In the genomic region with DNA sequence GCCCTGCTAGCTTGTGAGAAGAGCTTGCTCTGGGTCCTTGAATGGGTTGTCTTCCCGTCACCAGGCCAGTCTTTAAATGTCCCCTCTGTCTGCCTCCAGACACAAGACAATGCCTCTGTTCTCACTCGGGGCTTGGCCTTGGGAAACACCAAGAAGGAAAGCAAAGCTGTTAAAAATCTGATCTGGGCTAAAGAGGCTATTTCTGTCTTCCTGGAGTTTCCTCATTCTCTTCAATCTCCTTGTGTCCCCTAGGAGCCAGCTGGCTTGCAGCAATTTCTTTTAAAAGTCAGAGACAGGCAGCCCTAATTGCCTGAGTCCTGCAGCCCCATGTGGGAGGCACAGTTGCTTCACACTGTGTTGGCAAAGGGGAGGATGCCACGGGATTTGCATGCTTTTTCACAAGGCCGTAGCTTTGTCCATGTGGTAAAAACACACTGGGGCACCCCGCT, we compare ENCODE assay signal across 12 cellular contexts. TPM values are rescaled to one million over a fixed set of nuclear protein-coding genes. Genes with fewer than 3 reads are reported as not detected.
DNase-seq lines count a peak whose midpoint lies in the region; ATAC-seq and TF ChIP-seq lines count a peak whose summit lies in the region.
"Had no signal": no experiment of that assay in that cellular context is flagged by ENCODE, and none has a peak within 500 bp of the region (broad histone marks: within the 10 kb centered on the region; RNA-seq: fewer than 3 reads in every experiment).

No MANE protein-coding gene starts in this region.

- H3K4me1 ChIP-seq in PC-9 (replicated peaks; ENCODE audit: insufficient read depth): no peaks in the 10 kb centered on the region
- peaks cover 2% of the 10 kb centered on the region for H3K4me1 ChIP-seq in mesenchymal stem cell (ENCODE audit: control insufficient read depth, insufficient read depth, low read depth, low read length)

- no peak overlapping the region for H4K8ac ChIP-seq in mesenchymal stem cell (ENCODE audit: low read length)

- no peaks in the 10 kb centered on the region for H3K79me1 ChIP-seq in mesenchymal stem cell (replicated peaks; ENCODE audit: low read length, poor library complexity, severe bottlenecking)

- POLR2A ChIA-PET in PC-9 (lab: Charles Lee; ENCODE audit: unreplicated experiment): no interaction called here

- BruUV-seq in PC-9 (replicated peaks; lab: Mats Ljungman, UMichigan): no TSS peak
- BruUV-seq in Calu3 (replicated peaks; lab: Mats Ljungman, UMichigan): no TSS peak

- DNase-seq in G401 (ENCODE audit: low spot score) (peak; percentile 34), left cardiac atrium (peak; percentile 60), retina (peak; percentile 74), PC-9 (no peak), mesenchymal stem cell (no peak), Calu3 (no peak)
- DNase-seq in activated T-helper 2 cell treated with anti-CD3 and anti-CD28 coated beads, Interferon-gamma antibody, Interleukin-2, Interleukin-4, amounts not matched to agents 10 μg/mL and 5 μg/mL and 100 μg/mL, durations not matched to agents 14 hours and 24 hours and 36 hours (ENCODE audit: low spot score): no peak
- DNase-seq: DMS79; NCI-H1417; stimulated activated CD4-positive, alpha-beta T cell treated with anti-CD3 and anti-CD28 coated beads, Interleukin-2, amount 100 ng/mL, for 24 hours had no signal

- H3K4me1 Mint-ChIP-seq in activated T-helper 2 cell treated with anti-CD3 and anti-CD28 coated beads, Interferon-gamma antibody, Interleukin-2, Interleukin-4, amounts not matched to agents 10 μg/mL and 5 μg/mL and 100 μg/mL, durations not matched to agents 14 hours and 24 hours and 36 hours (ENCODE audit: low read depth): peaks cover 47% of the 10 kb centered on the region
- H3K4me1 Mint-ChIP-seq in Calu3 (ENCODE audit: low read depth, unreplicated experiment): no peaks in the 10 kb centered on the region

- peaks cover 7% of the 10 kb centered on the region for H3K27me3 Mint-ChIP-seq in activated T-helper 2 cell treated with anti-CD3 and anti-CD28 coated beads, Interferon-gamma antibody, Interleukin-2, Interleukin-4, amounts not matched to agents 10 μg/mL and 5 μg/mL and 100 μg/mL, durations not matched to agents 14 hours and 24 hours and 36 hours (ENCODE audit: low read depth)
- peaks cover 59% of the 10 kb centered on the region for H3K27me3 Mint-ChIP-seq in Calu3 (ENCODE audit: unreplicated experiment)

- H3K9me3 ChIP-seq in PC-9 (ENCODE audit: insufficient read depth, low read depth) (no peaks in the 10 kb centered on the region), mesenchymal stem cell (ENCODE audit: control insufficient read depth, low read length) (no peaks in the 10 kb centered on the region)
- H3K9me3 ChIP-seq: thoracic aorta had no signal

- no peak overlapping the region for H4K91ac ChIP-seq in mesenchymal stem cell (ENCODE audit: low read length)

- no peak overlapping the region for H3K27ac ChIP-seq in PC-9
- H3K27ac ChIP-seq in mesenchymal stem cell (ENCODE audit: low read length, poor library complexity, severe bottlenecking): no peak overlapping the region
- H3K27ac ChIP-seq: thoracic aorta had no signal

- no peak overlapping the region for H2BK120ac ChIP-seq in mesenchymal stem cell (ENCODE audit: low read depth, low read length)

- H3F3A ChIP-seq in PC-9 (ENCODE audit: insufficient read depth, low read depth): no peaks in the 10 kb centered on the region

- no peaks in the 10 kb centered on the region for H3K9me2 ChIP-seq in PC-9 (ENCODE audit: insufficient read depth)

- no peak overlapping the region for H3K4me3 Mint-ChIP-seq in activated T-helper 2 cell treated with anti-CD3 and anti-CD28 coated beads, Interferon-gamma antibody, Interleukin-2, Interleukin-4, amounts not matched to agents 10 μg/mL and 5 μg/mL and 100 μg/mL, durations not matched to agents 14 hours and 24 hours and 36 hours (ENCODE audit: low read depth)
- H3K4me3 Mint-ChIP-seq in Calu3 (ENCODE audit: low read depth, unreplicated experiment): no peak overlapping the region

- H3K4ac ChIP-seq in mesenchymal stem cell (ENCODE audit: low read depth in 1 of 2, low read length in 2 of 2): no peak overlapping the region

- no peak overlapping the region for H3K9ac ChIP-seq in mesenchymal stem cell (ENCODE audit: low read length)

- H3K36me3 ChIP-seq in PC-9 (ENCODE audit: low read depth): no peaks in the 10 kb centered on the region
- no peaks in the 10 kb centered on the region for H3K36me3 ChIP-seq in mesenchymal stem cell (ENCODE audit: control insufficient read depth in 1 of 2, insufficient read depth in 2 of 2, low read depth in 1 of 2, low read length in 2 of 2)
- H3K36me3 ChIP-seq: thoracic aorta had no signal

- H3K79me2 ChIP-seq in PC-9 (ENCODE audit: low read depth): no peaks in the 10 kb centered on the region

- H3K4me2 ChIP-seq in PC-9: no peak overlapping the region
- no peak overlapping the region for H3K4me2 ChIP-seq in mesenchymal stem cell (ENCODE audit: low read length, poor library complexity, severe bottlenecking)

- H3K36me3 Mint-ChIP-seq in activated T-helper 2 cell treated with anti-CD3 and anti-CD28 coated beads, Interferon-gamma antibody, Interleukin-2, Interleukin-4, amounts not matched to agents 10 μg/mL and 5 μg/mL and 100 μg/mL, durations not matched to agents 14 hours and 24 hours and 36 hours (ENCODE audit: low read depth): peaks cover 8% of the 10 kb centered on the region
- no peaks in the 10 kb centered on the region for H3K36me3 Mint-ChIP-seq in Calu3 (ENCODE audit: insufficient read depth, unreplicated experiment)

- no peak overlapping the region for H3K4me3 ChIP-seq in PC-9
- H3K4me3 ChIP-seq in mesenchymal stem cell (ENCODE audit: insufficient read depth in 1 of 2, low read depth in 1 of 2, low read length in 2 of 2): peak overlapping the region in 1 of 2 experiments; percentile 53
- H3K4me3 ChIP-seq: thoracic aorta had no signal

- no peak overlapping the region for H2BK5ac ChIP-seq in mesenchymal stem cell (ENCODE audit: low read depth, low read length, poor library complexity, severe bottlenecking)

- intact Hi-C loops in activated T-helper 2 cell treated with anti-CD3 and anti-CD28 coated beads, Interferon-gamma antibody, Interleukin-2, Interleukin-4, amounts not matched to agents 10 μg/mL and 5 μg/mL and 100 μg/mL, durations not matched to agents 14 hours and 24 hours and 36 hours (cut with micrococcal nuclease): no loop called here
- intact Hi-C loops in left cardiac atrium (cut with DNase I): loop anchor here in 1 of 2 donors (10.0 kb wide), 1 partner anchor 62 kb away; the partner anchor contains the start of gene TTYH2
- intact Hi-C loops in PC-9 (cut with micrococcal nuclease; ENCODE audit: unreplicated experiment): no loop called here
- intact Hi-C loops in Calu3 (cut with micrococcal nuclease; ENCODE audit: unreplicated experiment): no loop called here

- in situ Hi-C loops in G401 (cut with HindIII; ENCODE audit: low sequenced_read_pairs): no loop called here

- H2BK12ac ChIP-seq in mesenchymal stem cell (ENCODE audit: low read length in 2 of 2): no peak overlapping the region

- CTCF ChIA-PET in PC-9 (lab: Charles Lee) (no interaction called here), Calu3 (lab: Charles Lee) (interaction anchor here (0.5 kb wide), 1 partner anchor 15 kb away, joined by 4 read pairs; no protein-coding TSS in a partner anchor)

- no peak overlapping the region for H3K18ac ChIP-seq in mesenchymal stem cell (ENCODE audit: low read depth in 1 of 2, low read length in 2 of 2)

- 63% methylated on average over 5 of the region's 5 CpGs for WGBS in mesenchymal stem cell

- no peak overlapping the region for H3K14ac ChIP-seq in mesenchymal stem cell (ENCODE audit: low read length in 2 of 2)

- H2BK15ac ChIP-seq in mesenchymal stem cell (ENCODE audit: low read depth, poor library complexity, severe bottlenecking): no peak overlapping the region

- H3K27me3 ChIP-seq in PC-9 (ENCODE audit: insufficient read depth, low read depth) (peaks cover 77% of the 10 kb centered on the region), mesenchymal stem cell (ENCODE audit: control insufficient read depth in 1 of 2, insufficient read depth in 1 of 2, low read length in 2 of 2) (peaks cover 40% of the 10 kb centered on the region in 2 experiments)

- H3K23ac ChIP-seq in mesenchymal stem cell (ENCODE audit: low read length in 2 of 2): no peak overlapping the region

- H3K27ac Mint-ChIP-seq in activated T-helper 2 cell treated with anti-CD3 and anti-CD28 coated beads, Interferon-gamma antibody, Interleukin-2, Interleukin-4, amounts not matched to agents 10 μg/mL and 5 μg/mL and 100 μg/mL, durations not matched to agents 14 hours and 24 hours and 36 hours: peak overlapping the region; percentile 44
- no peak overlapping the region for H3K27ac Mint-ChIP-seq in Calu3 (ENCODE audit: unreplicated experiment)

- peak; percentile 44 to 71 for ATAC-seq in left cardiac atrium
- ATAC-seq in GM18861 (IDR thresholded peaks at IDR 0.05; ENCODE audit: unreplicated experiment): no peak

- TF ChIP-seq CTCF in PC-9 (conservative IDR thresholded peaks at IDR 0.05): no peak
- TF ChIP-seq CTCF in Calu3 (IDR thresholded peaks at IDR 0.05; ENCODE audit: unreplicated experiment): no peak

- H2AFZ ChIP-seq in PC-9 (no peak overlapping the region), mesenchymal stem cell (ENCODE audit: low read depth, low read length) (no peak overlapping the region)

- H3K9me3 Mint-ChIP-seq in activated T-helper 2 cell treated with anti-CD3 and anti-CD28 coated beads, Interferon-gamma antibody, Interleukin-2, Interleukin-4, amounts not matched to agents 10 μg/mL and 5 μg/mL and 100 μg/mL, durations not matched to agents 14 hours and 24 hours and 36 hours: no peaks in the 10 kb centered on the region
- H3K9me3 Mint-ChIP-seq in Calu3 (ENCODE audit: low read depth, unreplicated experiment): no peaks in the 10 kb centered on the region

- H4K20me1 ChIP-seq in PC-9 (ENCODE audit: insufficient read depth): no peaks in the 10 kb centered on the region

- H2AK5ac ChIP-seq in mesenchymal stem cell (ENCODE audit: low read length, severe bottlenecking): no peak overlapping the region

RNA-seq across cellular contexts. Expression of gene DNAI2, which starts 2.6 kb away (rescaled TPM):
- total RNA-seq in G401 (2014; rRNA removed; shearing (Covaris generic)): not detected in 2 replicates
- 0.55 and 0.75 TPM in 2 replicates for total RNA-seq in activated T-helper 2 cell treated with anti-CD3 and anti-CD28 coated beads, Interferon-gamma antibody, Interleukin-2, Interleukin-4, amounts not matched to agents 10 μg/mL and 5 μg/mL and 100 μg/mL, durations not matched to agents 14 hours and 24 hours and 36 hours
- total RNA-seq in left cardiac atrium (not detected), PC-9 (2021) (not detected in 2 replicates), Calu3 (2022) (not detected in 2 replicates)
- not detected for polyA plus RNA-seq in mesenchymal stem cell (2013, experiment 1 of 2)
- polyA plus RNA-seq in mesenchymal stem cell (2013, experiment 2 of 2): not detected
- total RNA-seq: thoracic aorta had no signal

RNA-seq across cellular contexts. Expression of gene KIF19, which starts 49.4 kb away (rescaled TPM):
- not detected in 2 replicates for total RNA-seq in G401 (2014; rRNA removed; shearing (Covaris generic))
- total RNA-seq in activated T-helper 2 cell treated with anti-CD3 and anti-CD28 coated beads, Interferon-gamma antibody, Interleukin-2, Interleukin-4, amounts not matched to agents 10 μg/mL and 5 μg/mL and 100 μg/mL, durations not matched to agents 14 hours and 24 hours and 36 hours: 0.14 TPM in 1 of 2 replicates, not detected in the other
- total RNA-seq in left cardiac atrium: 1 to 10 TPM in 1 of 2 donors, under 1 TPM in 1; 0.62 to 1.6 TPM
- total RNA-seq in PC-9 (2021): not detected in 2 replicates
- not detected for polyA plus RNA-seq in mesenchymal stem cell (2013, experiment 1 of 2)
- not detected for polyA plus RNA-seq in mesenchymal stem cell (2013, experiment 2 of 2)
- total RNA-seq in Calu3 (2022): not detected in 2 replicates

Comparison
In these comparisons a context has a peak if more than half of its experiments do, and no peak if none do; other contexts are left out.
1. DNase-seq: peak in G401 (single experiment), left cardiac atrium (single experiment) and retina (single experiment); none in activated T-helper 2 cell treated with anti-CD3 and anti-CD28 coated beads, Interferon-gamma antibody, Interleukin-2, Interleukin-4, amounts not matched to agents 10 μg/mL and 5 μg/mL and 100 μg/mL, durations not matched to agents 14 hours and 24 hours and 36 hours (single experiment), PC-9 (0 of 2), mesenchymal stem cell (single experiment) and Calu3 (single experiment).